Comparison of ENCODE assay signal across 30 cellular contexts in genomic region chr3:196513697-196514349, GRCh38. TPM values are rescaled to one million over a fixed set of nuclear protein-coding genes. Genes with fewer than 3 reads are reported as not detected.
DNase-seq lines count a peak whose midpoint lies in the region; ATAC-seq, FAIRE-seq and TF ChIP-seq lines count a peak whose summit lies in the region.
"Had no signal": no experiment of that assay in that cellular context is flagged by ENCODE, and none has a peak within 500 bp of the region (broad histone marks: within the 10 kb centered on the region; RNA-seq: fewer than 3 reads in every experiment).

No MANE protein-coding gene starts in this region.

- intact Hi-C loops in kidney (cut with DNase I), result no loop called here

- no peaks in the 10 kb centered on the region for H3K4me1 ChIP-seq in kidney (ENCODE audit: control insufficient read depth in 1 of 2, insufficient read depth in 1 of 2, low read depth in 1 of 2, low read length in 2 of 2)
- H3K4me1 ChIP-seq: uterus had no signal

- H3K4me3 ChIP-seq in epithelial cell of esophagus (ENCODE audit: low read length), result no peak overlapping the region
- H3K4me3 ChIP-seq in kidney (ENCODE audit: low read length in 2 of 2), result no peak overlapping the region
- H3K4me3 ChIP-seq: esophagus squamous epithelium, uterus had no signal

- ATAC-seq in GM18502 (IDR thresholded peaks at IDR 0.05; ENCODE audit: poor library complexity, unreplicated experiment), result no peak
- ATAC-seq: Panc1 had no signal

- TF ChIP-seq CTCF in epithelial cell of esophagus (IDR thresholded peaks at IDR 0.05; ENCODE audit: insufficient read depth, low read depth, low read length, missing control alignments), result no peak
- no peak for TF ChIP-seq CTCF in kidney (IDR thresholded peaks at IDR 0.05; ENCODE audit: borderline replicate concordance, extremely low read depth, insufficient read depth)

- no peak overlapping the region for H3K27ac ChIP-seq in kidney (ENCODE audit: low read depth in 2 of 2, low read length in 2 of 2)
- H3K27ac ChIP-seq: esophagus squamous epithelium, KMS-11, uterus had no signal

- no peak for FAIRE-seq in kidney (lab: Jason Lieb, UNC)
- FAIRE-seq: D721Med, GM19239, H1, keratinocyte had no signal

- peaks cover 4 to 11% of the 10 kb centered on the region in 2 donors for H3K9me3 ChIP-seq in kidney (ENCODE audit: control insufficient read depth in 1 of 2, low read length in 2 of 2)

- DNase-seq in AG20443 (ENCODE audit: low spot score), result peak; percentile 27
- DNase-seq in M059J (ENCODE audit: low read depth), result peak; percentile 68
- DNase-seq in epithelial cell of esophagus (ENCODE audit: low read depth), result peak; percentile 46
- DNase-seq in iris pigment epithelial cell (ENCODE audit: low read depth), result peak; percentile 55
- DNase-seq in kidney, result no peak
- DNase-seq in NCI-H69 (lab: John Stamatoyannopoulos, UW), result no peak
- DNase-seq in activated effector memory CD4-positive, alpha-beta T cell treated with Interleukin-2 at 50 U/mL for 16 hours, result no peak
- DNase-seq: activated CD4-positive, alpha-beta T cell treated with anti-CD3 and anti-CD28 coated beads for 1 hour; activated naive CD4-positive, alpha-beta T cell treated with anti-CD3 and anti-CD28 coated beads for 36 hours; activated T-cell treated with anti-CD3 and anti-CD28 coated beads, Interleukin-2, amount 50 U/mL, for 24 hours; anterior cingulate cortex; effector memory CD4-positive, alpha-beta T cell; esophagus squamous epithelium; GDM1; mammary epithelial cell; NCI-H1694 treated with DMSO at 0.1 percent for 48 hours; NCI-H2227 treated with DMSO at 0.1 percent for 48 hours; stimulated activated CD8-positive, alpha-beta memory T cell treated with anti-CD3 and anti-CD28 coated beads, Interleukin-4, amount 100 ng/mL, for 48 hours; T-helper 9 cell; uterus had no signal

- H3K9ac ChIP-seq in kidney (ENCODE audit: low read length in 2 of 2), result no peak overlapping the region
- H3K9ac ChIP-seq: KMS-11 had no signal

- H3K36me3 ChIP-seq in kidney (ENCODE audit: control insufficient read depth in 1 of 2, insufficient read depth in 2 of 2, low read length in 2 of 2), result no peaks in the 10 kb centered on the region
- H3K36me3 ChIP-seq: esophagus squamous epithelium, uterus had no signal

RNA-seq across cellular contexts. Expression of gene SMCO1, which starts 1.3 kb away (rescaled TPM):
- 0.05 TPM in 1 of 2 replicates, not detected in the other for total RNA-seq in M059J (2014; rRNA removed; shearing (Covaris generic))
- not detected for total RNA-seq in kidney
- not detected for polyA plus RNA-seq in kidney (ENCODE audit: insufficient read depth, low read depth, low replicate concordance)
- total RNA-seq: activated naive CD4-positive, alpha-beta T cell treated with anti-CD3 and anti-CD28 coated beads for 36 hours; cerebellum; esophagus squamous epithelium; H1; mammary epithelial cell; renal cortical epithelial cell; uterus had no signal
- polyA plus RNA-seq: CD14-positive monocyte, keratinocyte, mammary epithelial cell had no signal

RNA-seq across cellular contexts. Expression of gene RNF168, which starts 10.3 kb away (rescaled TPM):
- total RNA-seq in M059J (2014; rRNA removed; shearing (Covaris generic)), result 16.5 and 22.8 TPM in 2 replicates
- 19.5 TPM for total RNA-seq in kidney
- polyA plus RNA-seq in kidney (ENCODE audit: insufficient read depth, low read depth, low replicate concordance), result 3.2 TPM

RNA-seq across cellular contexts. Expression of gene WDR53, which starts 54.5 kb away (rescaled TPM):
- total RNA-seq in M059J (2014; rRNA removed; shearing (Covaris generic)), result 10.4 and 16.2 TPM in 2 replicates
- total RNA-seq in kidney, result 12.3 TPM
- 9.0 TPM for polyA plus RNA-seq in kidney (ENCODE audit: insufficient read depth, low read depth, low replicate concordance)

RNA-seq across cellular contexts. Expression of gene FBXO45, which starts 54.6 kb away (rescaled TPM):
- total RNA-seq in M059J (2014; rRNA removed; shearing (Covaris generic)), result 18.9 and 26.6 TPM in 2 replicates
- total RNA-seq in kidney, result 7.0 TPM
- polyA plus RNA-seq in kidney (ENCODE audit: insufficient read depth, low read depth, low replicate concordance), result 2.5 TPM

Comparison
In these comparisons a context has a peak if more than half of its experiments do, and no peak if none do; other contexts are left out.
1. DNase-seq: peak in AG20443 (single experiment), M059J (single experiment), epithelial cell of esophagus (single experiment) and iris pigment epithelial cell (single experiment); none in kidney (single experiment), NCI-H69 (single experiment) and activated effector memory CD4-positive, alpha-beta T cell treated with Interleukin-2 at 50 U/mL for 16 hours (single experiment).